ENCODE assay signal across 1 cellular context in genomic region chr16:85539629-85540291, GRCh38.
TF ChIP-seq lines count a peak whose summit lies in the region.

No MANE protein-coding gene starts in this region.

TF ChIP-seq in HepG2, 621 proteins besides CTCF, POLR2A, EP300 and RAD21 (continued from another document and continues in another):
- TF ChIP-seq BRF2 (CRISPR knock-in tag; IDR thresholded peaks at IDR 0.05) (no peak), ZNF879 (CRISPR knock-in tag; IDR thresholded peaks at IDR 0.05) (no peak), ZUFSP (CRISPR knock-in tag; IDR thresholded peaks at IDR 0.05; ENCODE audit: borderline replicate concordance) (no peak), ZNF543 (CRISPR knock-in tag; IDR thresholded peaks at IDR 0.05) (no peak), ZBTB38 (CRISPR knock-in tag; IDR thresholded peaks at IDR 0.05) (peak; percentile 77), ZNF883 (CRISPR knock-in tag; IDR thresholded peaks at IDR 0.05; ENCODE audit: not compliant biosample characterization) (no peak), ZNF576 (CRISPR knock-in tag; IDR thresholded peaks at IDR 0.05) (no peak), KLF12 (CRISPR knock-in tag; IDR thresholded peaks at IDR 0.05; ENCODE audit: borderline replicate concordance) (0 out of 2 replicates have a peak, but pooled peaks have one; percentile 56), GTF2F1 (IDR thresholded peaks at IDR 0.05; ENCODE audit: low read length) (no peak), TFDP1 (CRISPR knock-in tag; IDR thresholded peaks at IDR 0.05; ENCODE audit: borderline replicate concordance) (peak; percentile 65; the same call in 1 of the 2 replicates), ZNF232 (CRISPR knock-in tag; IDR thresholded peaks at IDR 0.05; ENCODE audit: borderline replicate concordance) (peak; percentile 85; the same call in 1 of the 2 replicates), SAP130 (CRISPR knock-in tag; IDR thresholded peaks at IDR 0.05; ENCODE audit: low read depth) (peak; percentile 89), CREB1 (IDR thresholded peaks at IDR 0.05) (no peak), CREB1 (CRISPR knock-in tag; IDR thresholded peaks at IDR 0.05) (peak; percentile 55; the same call in 1 of the 2 replicates), ZNF710 (CRISPR knock-in tag; IDR thresholded peaks at IDR 0.05; ENCODE audit: borderline replicate concordance) (peak; percentile 49; the same call in 1 of the 2 replicates), XRCC5 (optimal IDR thresholded peaks at IDR 0.05; ENCODE audit: low read length) (peak; percentile 59), THAP11 (CRISPR knock-in tag; IDR thresholded peaks at IDR 0.05) (peak; percentile 41; the same call in 1 of the 2 replicates), ZBTB49 (CRISPR knock-in tag; IDR thresholded peaks at IDR 0.05; ENCODE audit: borderline replicate concordance) (no peak), ZNF234 (CRISPR knock-in tag; conservative IDR thresholded peaks at IDR 0.05) (no peak), SMARCC2 (IDR thresholded peaks at IDR 0.05) (no peak), TMF1 (CRISPR knock-in tag; IDR thresholded peaks at IDR 0.05; ENCODE audit: low read depth) (no peak), ZBTB44 (CRISPR knock-in tag; IDR thresholded peaks at IDR 0.05) (no peak), ZFAT (CRISPR knock-in tag; conservative IDR thresholded peaks at IDR 0.05) (no peak), ETS1 (CRISPR knock-in tag; IDR thresholded peaks at IDR 0.05) (no peak), NFATC3 (CRISPR knock-in tag; IDR thresholded peaks at IDR 0.05) (no peak), KMT2B (CRISPR knock-in tag; IDR thresholded peaks at IDR 0.05) (0 out of 2 replicates have a peak, but pooled peaks have one; percentile 24), NFAT5 (CRISPR knock-in tag; IDR thresholded peaks at IDR 0.05) (no peak), MNT (IDR thresholded peaks at IDR 0.05) (peak; percentile 42; the same call in 1 of the 2 replicates), ZNF788 (CRISPR knock-in tag; IDR thresholded peaks at IDR 0.05; ENCODE audit: borderline replicate concordance) (no peak), TCF7 (IDR thresholded peaks at IDR 0.05; ENCODE audit: low read depth) (peak; percentile 52), ZNF556 (CRISPR knock-in tag; IDR thresholded peaks at IDR 0.05; ENCODE audit: borderline replicate concordance) (peak; percentile 70; the same call in 1 of the 2 replicates), THYN1 (CRISPR knock-in tag; IDR thresholded peaks at IDR 0.05; ENCODE audit: borderline replicate concordance, low read depth) (no peak), ZNF891 (CRISPR knock-in tag; IDR thresholded peaks at IDR 0.05) (no peak), CENPT (CRISPR knock-in tag; IDR thresholded peaks at IDR 0.05; ENCODE audit: low read depth) (no peak), RARA (CRISPR knock-in tag; IDR thresholded peaks at IDR 0.05) (peak; percentile 94), ARNT (IDR thresholded peaks at IDR 0.05) (no peak), BCL3 (CRISPR knock-in tag; IDR thresholded peaks at IDR 0.05) (no peak), TCF7L2 (IDR thresholded peaks at IDR 0.05; ENCODE audit: low read depth, low read length) (no peak), SMAD9 (CRISPR knock-in tag; IDR thresholded peaks at IDR 0.05) (no peak), CHD2 (IDR thresholded peaks at IDR 0.05; ENCODE audit: low read depth, low read length) (no peak), SALL1 (CRISPR knock-in tag; IDR thresholded peaks at IDR 0.05) (peak; percentile 85), HNF4G (IDR thresholded peaks at IDR 0.05; ENCODE audit: borderline replicate concordance, low read depth, low read length) (peak; percentile 85), HNF4G (CRISPR knock-in tag; IDR thresholded peaks at IDR 0.05; ENCODE audit: borderline replicate concordance, low read depth) (peak; percentile 77; the same call in 1 of the 2 replicates), YEATS4 (CRISPR knock-in tag; IDR thresholded peaks at IDR 0.05; ENCODE audit: borderline replicate concordance) (0 out of 2 replicates have a peak, but pooled peaks have one; percentile 68)
